ENCODE assay signal across 16 cellular contexts in the genomic region with DNA sequence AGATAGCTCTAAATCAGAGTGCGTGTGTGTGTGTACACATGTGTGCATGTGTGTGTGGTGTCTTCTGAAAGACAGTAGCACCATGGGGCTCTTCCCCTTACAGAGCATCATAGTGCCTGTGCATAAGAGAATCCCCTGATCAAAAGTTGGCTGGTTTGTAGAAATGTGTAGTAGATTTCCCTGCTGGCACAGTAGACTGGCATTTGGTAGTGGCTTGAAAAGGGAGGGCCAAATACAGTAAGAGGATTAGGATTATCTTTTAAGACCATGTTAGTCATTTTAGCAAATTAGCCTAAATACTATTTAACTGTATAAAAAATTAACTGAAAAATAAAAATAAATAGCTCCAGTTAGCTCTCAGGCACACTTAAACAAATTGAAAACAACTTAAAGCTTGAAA.
DNase-seq lines count a peak whose midpoint lies in the region; ATAC-seq and TF ChIP-seq lines count a peak whose summit lies in the region.
"Had no signal": no experiment of that assay in that cellular context is flagged by ENCODE, and none has a peak within 500 bp of the region (broad histone marks: within the 10 kb centered on the region; RNA-seq: fewer than 3 reads in every experiment).

No MANE protein-coding gene starts in this region.

- no peaks in the 10 kb centered on the region for H3K9me3 ChIP-seq in left lung
- H3K9me3 ChIP-seq: HAP-1 had no signal

- H3K4me3 ChIP-seq in retinal pigment epithelial cell (ENCODE audit: low read length) (no peak overlapping the region), left lung (no peak overlapping the region)
- H3K4me3 ChIP-seq: GM23338, HAP-1 had no signal

- no peaks in the 10 kb centered on the region for H3K4me1 ChIP-seq in left lung

- H3K36me3 ChIP-seq in left lung, result peaks cover 0 to 6% of the 10 kb centered on the region in 2 donors
- H3K36me3 ChIP-seq: HAP-1 had no signal

- intact Hi-C loops in left lung (cut with DNase I), result no loop called here

- TF ChIP-seq CTCF in retinal pigment epithelial cell (conservative IDR thresholded peaks at IDR 0.05; ENCODE audit: low read depth, low read length) (no peak), left lung (IDR thresholded peaks at IDR 0.05) (no peak)

- DNase-seq in NCI-H524 (lab: John Stamatoyannopoulos, UW) (peak; percentile 64 to 72), NCI-H82 treated with DMSO at 0.1 percent for 48 hours (lab: John Stamatoyannopoulos, UW; ENCODE audit: unreplicated experiment) (peak; percentile 70), retinal pigment epithelial cell (ENCODE audit: low read depth) (peak; percentile 54), SKM-1 (lab: John Stamatoyannopoulos, UW; ENCODE audit: unreplicated experiment) (no peak), left lung (no peak), NCI-H748 treated with DMSO at 0.1 percent for 48 hours (lab: John Stamatoyannopoulos, UW) (no peak)
- DNase-seq: C1 segment of cervical spinal cord; Calu3; CD4-positive, alpha-beta memory T cell; COR-L47; DMS 273 treated with DMSO at 0.1 percent for 48 hours; DMS79; GF-D8; HFFc6 had no signal

- no peak overlapping the region for H3K27ac ChIP-seq in left lung

- no peaks in the 10 kb centered on the region for H3K27me3 ChIP-seq in left lung

- no peak for ATAC-seq in left lung
- ATAC-seq: GM23338 had no signal

Comparison
In these comparisons a context has a peak if more than half of its experiments do, and no peak if none do; other contexts are left out.
1. DNase-seq: peak in NCI-H524 (2 of 2), NCI-H82 treated with DMSO at 0.1 percent for 48 hours (single experiment) and retinal pigment epithelial cell (single experiment); none in SKM-1 (single experiment), left lung (0 of 2) and NCI-H748 treated with DMSO at 0.1 percent for 48 hours (single experiment).